In genomic region chr6:130033999-130034814, GRCh38 we compare ENCODE assay signal across 1 cellular context.
TF ChIP-seq lines count a peak whose summit lies in the region.

No MANE protein-coding gene starts in this region.

TF ChIP-seq in IMR-90, 13 proteins besides CTCF, POLR2A, EP300 and RAD21:
- no peak for TF ChIP-seq MAZ (IDR thresholded peaks at IDR 0.05; ENCODE audit: borderline replicate concordance, low read depth, low read length)
- peak; percentile 83; the same call in 1 of the 2 replicates for TF ChIP-seq FOS (IDR thresholded peaks at IDR 0.05; ENCODE audit: low read depth, low read length)
- TF ChIP-seq CHD1 (IDR thresholded peaks at IDR 0.05; ENCODE audit: low read depth, low read length) = no peak; the same call in 1 of the 2 replicates
- peak; percentile 53; the same call in 1 of the 2 replicates for TF ChIP-seq BHLHE40 (IDR thresholded peaks at IDR 0.05; ENCODE audit: low read depth, low read length)
- TF ChIP-seq NFE2L2 (IDR thresholded peaks at IDR 0.05; ENCODE audit: low read depth, low read length) = no peak
- peak; percentile 2; the same call in 1 of the 2 replicates for TF ChIP-seq CEBPB (IDR thresholded peaks at IDR 0.05; ENCODE audit: low read depth, low read length)
